ENCODE assay signal across 37 cellular contexts in genomic region chr2:95399061-95399460, GRCh38.
"Had no signal": no experiment of that assay in that cellular context is flagged by ENCODE, and none has a peak within 500 bp of the region (broad histone marks: within the 10 kb centered on the region; RNA-seq: fewer than 3 reads in every experiment).

No MANE protein-coding gene starts in this region.

- H3K4me3 Mint-ChIP-seq: activated naive CD4-positive, alpha-beta T cell treated with anti-CD3 and anti-CD28 coated beads for 36 hours; activated naive CD4-positive, alpha-beta T cell treated with anti-CD3 and anti-CD28 coated beads, Interleukin-2, amount 10 ng/mL, durations not matched to agents 7 days and 5 days; activated naive CD4-positive, alpha-beta T cell treated with anti-CD3 and anti-CD28 coated beads, Interleukin-2, amount 50 U/mL, for 24 hours; activated naive CD8-positive, alpha-beta T cell treated with anti-CD3 and anti-CD28 coated beads for 36 hours; activated naive CD8-positive, alpha-beta T cell treated with anti-CD3 and anti-CD28 coated beads, Interleukin-2, amount 10 ng/mL, durations not matched to agents 7 days and 5 days; activated naive CD8-positive, alpha-beta T cell treated with anti-CD3 and anti-CD28 coated beads, Interleukin-2, amount 50 U/mL, for 24 hours; activated T-cell treated with anti-CD3 and anti-CD28 coated beads, Interleukin-2, amount 50 U/mL, for 24 hours; activated T-cell treated with anti-CD3 and anti-CD28 coated beads, Interleukin-2, amount 50 U/mL, for 4 hours; activated T-cell treated with anti-CD3 and anti-CD28 coated beads, Interleukin-2, amount 50 U/mL, for 72 hours; activated T-helper 1 cell treated with anti-CD3 and anti-CD28 coated beads, Interleukin-12 subunit alpha, Interleukin-12 subunit beta, Interleukin-2, Interleukin-4 antibody, amounts not matched to agents 30 ng/mL and 10 ng/mL and 1 ng/mL, durations not matched to agents 14 hours and 24 hours and 36 hours; activated T-helper 17 cell treated with anti-CD3 and anti-CD28 coated beads, Interleukin-2, amount 50 U/mL, for 72 hours; central memory CD8-positive, alpha-beta T cell had no signal

- H3K9me3 Mint-ChIP-seq: activated naive CD4-positive, alpha-beta T cell treated with anti-CD3 and anti-CD28 coated beads for 36 hours; activated naive CD4-positive, alpha-beta T cell treated with anti-CD3 and anti-CD28 coated beads, Interleukin-2, amount 10 ng/mL, durations not matched to agents 7 days and 5 days; activated naive CD4-positive, alpha-beta T cell treated with anti-CD3 and anti-CD28 coated beads, Interleukin-2, amount 50 U/mL, for 24 hours; activated naive CD4-positive, alpha-beta T cell treated with anti-CD3 and anti-CD28 coated beads, Interleukin-2, amount 50 U/mL, for 72 hours; activated naive CD8-positive, alpha-beta T cell treated with anti-CD3 and anti-CD28 coated beads for 36 hours; activated naive CD8-positive, alpha-beta T cell treated with anti-CD3 and anti-CD28 coated beads, Interleukin-2, amount 10 ng/mL, durations not matched to agents 7 days and 5 days; activated naive CD8-positive, alpha-beta T cell treated with anti-CD3 and anti-CD28 coated beads, Interleukin-2, amount 50 U/mL, for 24 hours; activated T-cell treated with anti-CD3 and anti-CD28 coated beads, Interleukin-2, amount 50 U/mL, for 24 hours; activated T-cell treated with anti-CD3 and anti-CD28 coated beads, Interleukin-2, amount 50 U/mL, for 4 hours; activated T-cell treated with anti-CD3 and anti-CD28 coated beads, Interleukin-2, amount 50 U/mL, for 72 hours; activated T-helper 1 cell treated with anti-CD3 and anti-CD28 coated beads, Interleukin-12 subunit alpha, Interleukin-12 subunit beta, Interleukin-2, Interleukin-4 antibody, amounts not matched to agents 30 ng/mL and 10 ng/mL and 1 ng/mL, durations not matched to agents 14 hours and 24 hours and 36 hours; activated T-helper 17 cell treated with anti-CD3 and anti-CD28 coated beads, Interleukin-2, amount 50 U/mL, for 72 hours; activated T-helper 2 cell treated with anti-CD3 and anti-CD28 coated beads, Interferon-gamma antibody, Interleukin-2, Interleukin-4, amounts not matched to agents 10 μg/mL and 5 μg/mL and 100 μg/mL, durations not matched to agents 14 hours and 24 hours and 36 hours; brain; central memory CD8-positive, alpha-beta T cell had no signal

- DNase-seq: activated effector memory CD4-positive, alpha-beta T cell treated with anti-CD3 and anti-CD28 coated beads, Interleukin-2, amount 50 U/mL, for 16 hours; activated effector memory CD4-positive, alpha-beta T cell treated with Interleukin-2 at 50 U/mL for 16 hours; activated gamma-delta T cell; activated gamma-delta T cell treated with Interleukin-2 at 50 U/mL for 16 hours; activated naive CD4-positive, alpha-beta T cell; activated naive CD4-positive, alpha-beta T cell treated with anti-CD3 and anti-CD28 coated beads for 36 hours; activated naive CD4-positive, alpha-beta T cell treated with anti-CD3 and anti-CD28 coated beads, Interleukin-2, amount 10 ng/mL, durations not matched to agents 7 days and 5 days; activated naive CD4-positive, alpha-beta T cell treated with anti-CD3 and anti-CD28 coated beads, Interleukin-2, amount 50 U/mL, for 16 hours; activated naive CD4-positive, alpha-beta T cell treated with Interleukin-2 at 50 U/mL for 16 hours; activated naive CD8-positive, alpha-beta T cell treated with anti-CD3 and anti-CD28 coated beads for 36 hours; activated naive CD8-positive, alpha-beta T cell treated with anti-CD3 and anti-CD28 coated beads, Interleukin-2, amount 10 ng/mL, durations not matched to agents 7 days and 5 days; activated naive CD8-positive, alpha-beta T cell treated with anti-CD3 and anti-CD28 coated beads, Interleukin-2, amount 50 U/mL, for 24 hours; activated T-cell treated with anti-CD3 and anti-CD28 coated beads, Interleukin-2, amount 50 U/mL, for 24 hours; activated T-cell treated with anti-CD3 and anti-CD28 coated beads, Interleukin-2, amount 50 U/mL, for 4 hours; activated T-cell treated with anti-CD3 and anti-CD28 coated beads, Interleukin-2, amount 50 U/mL, for 48 hours; activated T-cell treated with anti-CD3 and anti-CD28 coated beads, Interleukin-2, amount 50 U/mL, for 72 hours; adrenal gland; amniotic stem cell; amygdala; anterior cingulate cortex; aorta; body of pancreas; brain microvascular endothelial cell; caudate nucleus; central memory CD4-positive, alpha-beta T cell; cerebellar nuclear complex had no signal

- H3K9me3 ChIP-seq: adrenal gland, ascending aorta, body of pancreas, breast epithelium had no signal

- ATAC-seq: activated naive CD4-positive, alpha-beta T cell treated with anti-CD3 and anti-CD28 coated beads, Interleukin-2, amount 50 U/mL, for 72 hours; activated naive CD8-positive, alpha-beta T cell treated with anti-CD3 and anti-CD28 coated beads, Interleukin-2, amount 50 U/mL, for 24 hours; activated T-cell treated with anti-CD3 and anti-CD28 coated beads, Interleukin-2, amount 50 U/mL, for 4 hours; activated T-cell treated with anti-CD3 and anti-CD28 coated beads, Interleukin-2, amount 50 U/mL, for 72 hours; activated T-helper 17 cell treated with anti-CD3 and anti-CD28 coated beads, Interleukin-2, amount 50 U/mL, for 72 hours; body of pancreas had no signal

- H3K36me3 Mint-ChIP-seq: activated naive CD4-positive, alpha-beta T cell treated with anti-CD3 and anti-CD28 coated beads, Interleukin-2, amount 10 ng/mL, durations not matched to agents 7 days and 5 days; activated naive CD4-positive, alpha-beta T cell treated with anti-CD3 and anti-CD28 coated beads, Interleukin-2, amount 50 U/mL, for 24 hours; activated naive CD8-positive, alpha-beta T cell had no signal

- H3K27ac Mint-ChIP-seq: activated naive CD4-positive, alpha-beta T cell treated with anti-CD3 and anti-CD28 coated beads for 36 hours; activated naive CD4-positive, alpha-beta T cell treated with anti-CD3 and anti-CD28 coated beads, Interleukin-2, amount 10 ng/mL, durations not matched to agents 7 days and 5 days; activated naive CD4-positive, alpha-beta T cell treated with anti-CD3 and anti-CD28 coated beads, Interleukin-2, amount 50 U/mL, for 24 hours; activated naive CD4-positive, alpha-beta T cell treated with anti-CD3 and anti-CD28 coated beads, Interleukin-2, amount 50 U/mL, for 72 hours; activated naive CD8-positive, alpha-beta T cell; activated naive CD8-positive, alpha-beta T cell treated with anti-CD3 and anti-CD28 coated beads for 36 hours; activated naive CD8-positive, alpha-beta T cell treated with anti-CD3 and anti-CD28 coated beads, Interleukin-2, amount 10 ng/mL, durations not matched to agents 7 days and 5 days; activated naive CD8-positive, alpha-beta T cell treated with anti-CD3 and anti-CD28 coated beads, Interleukin-2, amount 50 U/mL, for 24 hours; activated T-cell treated with anti-CD3 and anti-CD28 coated beads, Interleukin-2, amount 50 U/mL, for 24 hours; activated T-cell treated with anti-CD3 and anti-CD28 coated beads, Interleukin-2, amount 50 U/mL, for 72 hours; activated T-helper 1 cell treated with anti-CD3 and anti-CD28 coated beads, Interleukin-12 subunit alpha, Interleukin-12 subunit beta, Interleukin-2, Interleukin-4 antibody, amounts not matched to agents 30 ng/mL and 10 ng/mL and 1 ng/mL, durations not matched to agents 14 hours and 24 hours and 36 hours; activated T-helper 17 cell treated with anti-CD3 and anti-CD28 coated beads, Interleukin-2, amount 50 U/mL, for 72 hours; activated T-helper 2 cell treated with anti-CD3 and anti-CD28 coated beads, Interferon-gamma antibody, Interleukin-2, Interleukin-4, amounts not matched to agents 10 μg/mL and 5 μg/mL and 100 μg/mL, durations not matched to agents 14 hours and 24 hours and 36 hours; brain had no signal

- H3K27me3 ChIP-seq: adrenal gland, ascending aorta, body of pancreas, brain microvascular endothelial cell, breast epithelium, cardiac muscle cell had no signal

- H3K36me3 ChIP-seq: adrenal gland, ascending aorta, brain microvascular endothelial cell, breast epithelium, cardiac muscle cell had no signal

- H3K27me3 Mint-ChIP-seq: activated naive CD4-positive, alpha-beta T cell treated with anti-CD3 and anti-CD28 coated beads, Interleukin-2, amount 50 U/mL, for 24 hours; activated naive CD8-positive, alpha-beta T cell; activated naive CD8-positive, alpha-beta T cell treated with anti-CD3 and anti-CD28 coated beads for 36 hours; activated naive CD8-positive, alpha-beta T cell treated with anti-CD3 and anti-CD28 coated beads, Interleukin-2, amount 10 ng/mL, durations not matched to agents 7 days and 5 days; activated T-cell treated with anti-CD3 and anti-CD28 coated beads, Interleukin-2, amount 50 U/mL, for 24 hours; activated T-helper 17 cell treated with anti-CD3 and anti-CD28 coated beads, Interleukin-2, amount 50 U/mL, for 72 hours; central memory CD8-positive, alpha-beta T cell had no signal

- H3K27ac ChIP-seq: adrenal gland, ascending aorta, body of pancreas, brain microvascular endothelial cell, breast epithelium, cardiac muscle cell had no signal

- H3K4me3 ChIP-seq: adrenal gland, ascending aorta, body of pancreas, breast epithelium, cardiac muscle cell had no signal
